Comparison of ENCODE assay signal across 21 cellular contexts in genomic region chr9:131971482-131972074, GRCh38.
"Had no signal": no experiment of that assay in that cellular context is flagged by ENCODE, and none has a peak within 500 bp of the region (broad histone marks: within the 10 kb centered on the region; RNA-seq: fewer than 3 reads in every experiment).

No MANE protein-coding gene starts in this region.

- H2AFZ ChIP-seq: neural progenitor cell, parathyroid adenoma had no signal

- H3K27ac ChIP-seq: neural progenitor cell, parathyroid adenoma, right lobe of liver, stomach, thyroid gland, upper lobe of left lung had no signal

- DNase-seq: dorsolateral prefrontal cortex; effector CD4-positive, alpha-beta T cell; head of caudate nucleus; kidney; mucosa of descending colon; naive B cell; right lobe of liver; stimulated activated CD4-positive, alpha-beta T cell treated with anti-CD3 and anti-CD28 coated beads, Interleukin-12 subunit alpha, Interleukin-12 subunit beta, amount 100 ng/mL, for 4 hours; stimulated activated CD4-positive, alpha-beta T cell treated with anti-CD3 and anti-CD28 coated beads, Interleukin-1b, Interleukin-23, amount 100 ng/mL, for 48 hours; stimulated activated CD4-positive, alpha-beta T cell treated with anti-CD3 and anti-CD28 coated beads, Interleukin-4, amount 100 ng/mL, for 24 hours; stimulated activated naive CD4-positive, alpha-beta T cell treated with Interleukin-2 at 50 U/mL for 16 hours; stomach; thyroid gland; upper lobe of left lung had no signal

- H3K4me1 ChIP-seq: neural progenitor cell, right lobe of liver, thyroid gland had no signal

- H3K4me2 ChIP-seq: neural progenitor cell, smooth muscle cell had no signal

- H3K27me3 ChIP-seq: dorsolateral prefrontal cortex, neural progenitor cell, right lobe of liver, stomach, thyroid gland, upper lobe of left lung had no signal

- H3K9ac ChIP-seq: neural progenitor cell, parathyroid adenoma had no signal

- H3K79me2 ChIP-seq: parathyroid adenoma had no signal

- ATAC-seq: left lobe of liver; mucosa of descending colon; natural killer cell treated with Interleukin-12 subunit alpha and Interleukin-12 subunit beta and Interleukin-15 and Interleukin-18, amount 100 ng/mL, for 72 hours; right lobe of liver; stimulated activated effector memory CD8-positive, alpha-beta T cell treated with anti-CD3 and anti-CD28 coated beads, Interleukin-12 subunit alpha, Interleukin-12 subunit beta, amount 100 ng/mL, for 72 hours had no signal

- H3K9me3 ChIP-seq: mucosa of descending colon, right lobe of liver, stomach, thyroid gland, upper lobe of left lung had no signal

- H3K4me3 ChIP-seq: dorsolateral prefrontal cortex, lung, mucosa of descending colon, neural progenitor cell, right lobe of liver, smooth muscle cell, stomach, thyroid gland, upper lobe of left lung had no signal

- H3K36me3 ChIP-seq: neural progenitor cell, right lobe of liver, thyroid gland, upper lobe of left lung had no signal
